Comparison of ENCODE assay signal across 17 cellular contexts in the genomic region with DNA sequence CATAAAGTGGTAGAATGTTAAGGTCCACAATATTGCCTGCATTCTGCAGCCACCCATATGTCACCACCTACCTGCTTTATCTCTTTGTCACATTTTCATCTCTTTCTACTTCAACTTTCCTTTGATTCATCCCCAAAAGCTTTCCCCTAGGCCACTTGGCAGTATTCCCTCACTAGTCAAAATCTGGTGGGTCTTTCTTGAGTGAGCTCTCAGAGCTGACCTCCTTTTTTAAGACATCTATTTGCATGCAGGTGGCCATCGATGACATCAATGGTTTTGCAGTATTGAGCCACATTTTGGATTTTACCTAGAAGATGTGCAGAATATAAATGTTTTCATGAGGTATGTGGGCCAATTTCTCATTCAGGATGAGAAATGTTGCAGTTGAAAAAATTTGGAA.
"Had no signal": no experiment of that assay in that cellular context is flagged by ENCODE, and none has a peak within 500 bp of the region (broad histone marks: within the 10 kb centered on the region; RNA-seq: fewer than 3 reads in every experiment).

No MANE protein-coding gene starts in this region.

- ATAC-seq: esophagus mucosa; gastroesophageal sphincter; left colon; left ventricle myocardium superior; naive thymus-derived CD4-positive, alpha-beta T cell had no signal

- H3K27me3 ChIP-seq: gastroesophageal sphincter, right atrium auricular region, stomach had no signal

- H3K36me3 ChIP-seq: gastroesophageal sphincter, right atrium auricular region, stomach had no signal

- H3K4me3 Mint-ChIP-seq: naive thymus-derived CD4-positive, alpha-beta T cell; nephron progenitor cell had no signal

- DNase-seq: effector memory CD4-positive, alpha-beta T cell; left colon; left ventricle myocardium superior; mesendoderm; naive thymus-derived CD4-positive, alpha-beta T cell; nephron progenitor cell; posterior cingulate gyrus; small intestine; stimulated activated CD4-positive, alpha-beta T cell treated with anti-CD3 and anti-CD28 coated beads, Interleukin-12 subunit alpha, Interleukin-12 subunit beta, amount 100 ng/mL, for 4 hours; stimulated activated naive CD4-positive, alpha-beta T cell; stomach; trophoblast cell had no signal

- H3K27ac Mint-ChIP-seq: naive thymus-derived CD4-positive, alpha-beta T cell; nephron progenitor cell had no signal

- H3K4me3 ChIP-seq: coronary artery, gastroesophageal sphincter, lung, right atrium auricular region, stomach had no signal

- H3K9me3 ChIP-seq: right atrium auricular region, stomach had no signal

- H3K27ac ChIP-seq: coronary artery, gastroesophageal sphincter, right atrium auricular region, stomach had no signal

- H3K4me1 ChIP-seq: gastroesophageal sphincter, right atrium auricular region, stomach had no signal
